In the genomic region with DNA sequence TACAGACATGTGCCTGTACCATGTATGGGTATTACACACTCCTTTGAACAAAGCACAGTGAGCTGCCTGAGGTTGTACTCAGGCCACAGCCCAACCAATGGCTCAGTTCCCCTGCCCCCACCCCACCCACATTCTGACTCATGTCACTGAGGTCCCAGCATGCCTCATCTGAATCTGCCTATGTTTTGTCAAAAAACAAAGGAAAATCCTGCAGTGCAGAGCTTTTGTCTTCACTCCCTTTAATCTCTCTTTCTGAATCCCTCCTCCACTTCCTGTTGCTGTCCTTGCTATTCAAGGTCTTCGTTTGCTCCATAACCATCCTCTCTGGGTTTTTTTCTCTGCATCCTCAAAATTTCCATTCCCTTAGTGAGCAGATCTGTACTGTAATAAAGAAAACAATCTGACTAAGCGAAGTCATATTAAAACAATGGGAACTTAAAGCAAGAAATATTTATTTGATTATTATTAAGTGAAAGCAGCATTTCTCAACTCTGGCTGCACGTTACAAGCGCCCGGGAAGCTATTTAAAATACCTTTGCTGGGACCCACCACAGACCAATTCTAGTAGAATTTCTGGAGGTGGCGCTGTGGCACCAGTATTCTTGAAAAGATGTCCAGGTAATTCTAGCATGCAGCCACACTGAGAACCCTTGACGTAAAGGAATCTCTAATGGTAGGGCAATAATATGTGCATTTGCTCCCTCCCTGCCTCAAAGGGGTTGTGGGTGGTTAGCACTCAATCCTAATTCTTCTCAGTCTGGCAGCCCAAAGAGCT, we compare ENCODE assay signal across 8 cellular contexts. TPM values are rescaled to one million over a fixed set of nuclear protein-coding genes. Genes with fewer than 3 reads are reported as not detected.
A peak's percentile ranks its signal among the peaks of the same experiment; 100 is the strongest.
DNase-seq lines count a peak whose midpoint lies in the region; ATAC-seq, FAIRE-seq and TF ChIP-seq lines count a peak whose summit lies in the region.

No MANE protein-coding gene starts in this region.

- intact Hi-C loops in testis (cut with DNase I; ENCODE audit: low total_unique reads) = no loop called here
- intact Hi-C loops in left lung (cut with DNase I) = no loop called here
- intact Hi-C loops in pancreas (cut with DNase I) = loop anchor here in 1 of 3 donors (10.0 kb wide), 1 partner anchor 768 kb away; no protein-coding TSS in a partner anchor

- no peaks in the 10 kb centered on the region for H3K36me3 ChIP-seq in testis (ENCODE audit: low read depth, missing control alignments)
- no peaks in the 10 kb centered on the region for H3K36me3 ChIP-seq in left lung
- H3K36me3 ChIP-seq in pancreas = no peaks in the 10 kb centered on the region

- no peaks in the 10 kb centered on the region for H3K4me1 ChIP-seq in testis
- no peaks in the 10 kb centered on the region for H3K4me1 ChIP-seq in left lung
- no peaks in the 10 kb centered on the region for H3K4me1 ChIP-seq in pancreas

- ATAC-seq in GM19452 (IDR thresholded peaks at IDR 0.05; ENCODE audit: unreplicated experiment) (no peak), left lung (no peak), pancreas (no peak)

- no peaks in the 10 kb centered on the region for H3K9me3 ChIP-seq in testis
- H3K9me3 ChIP-seq in left lung = no peaks in the 10 kb centered on the region
- no peaks in the 10 kb centered on the region for H3K9me3 ChIP-seq in pancreas

- H3K27ac ChIP-seq in testis (no peak overlapping the region), left lung (no peak overlapping the region), pancreas (no peak overlapping the region)

- TF ChIP-seq POLR2A in H54 (IDR thresholded peaks at IDR 0.05; ENCODE audit: low read depth, low read length) (no peak), testis (IDR thresholded peaks at IDR 0.05) (no peak)

- H3K27me3 ChIP-seq in testis (no peaks in the 10 kb centered on the region), left lung (peaks cover 10 to 16% of the 10 kb centered on the region in 2 donors), pancreas (peaks cover 0 to 19% (median 0%) of the 10 kb centered on the region in 4 donors)

- FAIRE-seq in H54 (lab: Jason Lieb, UNC) (no peak), pancreas (lab: Jason Lieb, UNC) (no peak)

- peak; percentile 2; the same call in 1 of the 2 replicates for TF ChIP-seq CTCF in AG10803 (conservative IDR thresholded peaks at IDR 0.05; ENCODE audit: low read length)
- no peak for TF ChIP-seq CTCF in fibroblast of villous mesenchyme (IDR thresholded peaks at IDR 0.05; ENCODE audit: insufficient read depth, low read depth, low read length)
- no peak for TF ChIP-seq CTCF in testis (IDR thresholded peaks at IDR 0.05)
- TF ChIP-seq CTCF in left lung (IDR thresholded peaks at IDR 0.05) = no peak
- TF ChIP-seq CTCF in pancreas (IDR thresholded peaks at IDR 0.05) = no peak

- 55 to 72% methylated on average over 6 to 7 of the region's 7 CpGs for WGBS in testis, 2 donors
- WGBS in pancreas, 2 donors = 48 to 50% methylated on average over 7 of the region's 7 CpGs

- no peak overlapping the region for H3K4me3 ChIP-seq in AG10803 (ENCODE audit: low read length)
- H3K4me3 ChIP-seq in fibroblast of villous mesenchyme (ENCODE audit: low read depth, low read length) = no peak overlapping the region
- no peak overlapping the region for H3K4me3 ChIP-seq in testis
- no peak overlapping the region for H3K4me3 ChIP-seq in left lung
- H3K4me3 ChIP-seq in pancreas = no peak overlapping the region

- DNase-seq in AG10803 (ENCODE audit: low read depth) = peak; percentile 5
- peak; percentile 6 for DNase-seq in H54 (ENCODE audit: insufficient read length, low spot score)
- DNase-seq in SW480 (ENCODE audit: low spot score) = peak; percentile 9
- DNase-seq in fibroblast of villous mesenchyme (ENCODE audit: low read depth) = peak; percentile 1
- DNase-seq in testis = peak; percentile 15
- no peak for DNase-seq in left lung
- DNase-seq in pancreas = no peak

RNA-seq across cellular contexts. Expression of gene GUCY2F, which starts 8.8 kb away (rescaled TPM):
- under 0.01 TPM in 2 replicates for total RNA-seq in fibroblast of villous mesenchyme
- total RNA-seq in testis = under 1 TPM; 0.55 to 0.56 TPM
- polyA plus RNA-seq in testis (ENCODE audit: insufficient read depth, low read depth, low replicate concordance) = 0.32 TPM
- total RNA-seq in left lung = under 1 TPM in 1 of 2 donors, not detected in 1; 0.10 TPM
- total RNA-seq in pancreas = not detected
- polyA plus RNA-seq in pancreas = not detected

Comparison
In these comparisons a context has a peak if more than half of its experiments do, and no peak if none do; other contexts are left out.
1. DNase-seq: peak in AG10803 (single experiment), H54 (single experiment), SW480 (single experiment), fibroblast of villous mesenchyme (single experiment) and testis (single experiment); none in left lung (0 of 2) and pancreas (0 of 6).